In the genomic region with DNA sequence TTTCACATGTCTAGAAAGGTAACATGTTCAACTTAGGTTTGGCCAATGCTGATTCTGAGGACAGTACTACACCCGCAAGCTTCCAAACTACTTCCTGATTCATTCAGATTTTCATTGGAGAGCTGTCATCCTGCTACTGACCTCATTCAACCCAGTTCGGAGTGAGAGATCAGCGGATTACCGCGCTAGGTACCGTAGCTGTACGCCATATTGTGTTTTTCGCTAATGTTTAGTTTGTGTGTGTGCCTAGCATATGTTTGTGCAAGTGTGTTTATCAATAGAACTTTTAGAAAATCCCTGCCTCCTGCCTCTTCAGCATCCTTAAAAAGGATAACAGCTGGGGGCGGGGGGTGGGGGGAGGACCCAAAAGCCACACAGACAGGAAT, we compare ENCODE assay signal across 7 cellular contexts. TPM values are rescaled to one million over a fixed set of nuclear protein-coding genes. Genes with fewer than 3 reads are reported as not detected.
A peak's percentile ranks its signal among the peaks of the same experiment; 100 is the strongest.
DNase-seq lines count a peak whose midpoint lies in the region; ATAC-seq, FAIRE-seq and TF ChIP-seq lines count a peak whose summit lies in the region.

No MANE protein-coding gene starts in this region.

- no peak for ATAC-seq in HG03108 (IDR thresholded peaks at IDR 0.05; ENCODE audit: unreplicated experiment)

- TF ChIP-seq CTCF in GM10266 (IDR thresholded peaks at IDR 0.05; ENCODE audit: control insufficient read depth, insufficient read depth, low read depth, missing control alignments) = no peak
- TF ChIP-seq CTCF in breast epithelium (IDR thresholded peaks at IDR 0.05) = no peak

- H3K9me3 ChIP-seq in breast epithelium = no peaks in the 10 kb centered on the region
- no peaks in the 10 kb centered on the region for H3K9me3 ChIP-seq in small intestine (ENCODE audit: control insufficient read depth, low read depth)

- H3K4me1 ChIP-seq in breast epithelium = no peaks in the 10 kb centered on the region
- peaks cover 0 to 2% of the 10 kb centered on the region in 2 donors for H3K4me1 ChIP-seq in small intestine (ENCODE audit: control insufficient read depth in 2 of 2, insufficient read depth in 1 of 2, low read depth in 1 of 2, low read length in 1 of 2)

- TF ChIP-seq POLR2A in breast epithelium (IDR thresholded peaks at IDR 0.05) = peak; percentile 17

- 0 to 1% (median 0%) methylated on average over 9 of the region's 9 CpGs for WGBS in small intestine, 3 donors

- H3K36me3 ChIP-seq in breast epithelium (no peaks in the 10 kb centered on the region), small intestine (ENCODE audit: control insufficient read depth in 2 of 2, insufficient read depth in 2 of 2, low read length in 2 of 2) (no peaks in the 10 kb centered on the region)

- FAIRE-seq in small intestine (lab: Jason Lieb, UNC) = no peak

- intact Hi-C loops in breast epithelium (cut with DNase I; ENCODE audit: low total_unique reads) = no loop called here

- DNase-seq in GM10266 (ENCODE audit: extremely low spot score) (peak; percentile 35), NCI-H1105 (lab: John Stamatoyannopoulos, UW) (peak; percentile 7), T-helper 1 cell (peak in 4 of 5 donors; percentile 23 to 63 (median 38)), breast epithelium (ENCODE audit: low spot score in 2 of 2) (peak in 1 of 2 donors; percentile 48), iPS-NIHi7 (ENCODE audit: extremely low spot score) (peak; percentile 16), small intestine (peak; percentile 82)

- H3K27me3 ChIP-seq in breast epithelium (no peaks in the 10 kb centered on the region), small intestine (ENCODE audit: control insufficient read depth in 2 of 2, insufficient read depth in 2 of 2, low read length in 2 of 2) (no peaks in the 10 kb centered on the region)

- H3K4me3 ChIP-seq in breast epithelium (peak overlapping the region; percentile 71 to 86 (median 80)), small intestine (ENCODE audit: low read depth in 1 of 2, low read length in 2 of 2) (peak overlapping the region; percentile 70 to 90)

- H3K27ac ChIP-seq in breast epithelium = peak overlapping the region; percentile 95 to 99
- H3K27ac ChIP-seq in small intestine (ENCODE audit: low read depth in 1 of 2, low read length in 1 of 2) = peak overlapping the region; percentile 96 to 99

RNA-seq across cellular contexts. Expression of gene ZBTB20, which starts 1.1 kb away (rescaled TPM):
- total RNA-seq in breast epithelium = 100 to 1,000 TPM in 2 of 3 donors, 10 to 100 TPM in 1; 62.9 to 150 (median 109) TPM
- polyA plus RNA-seq in small intestine = 1 to 10 TPM in 2 of 3 donors, under 1 TPM in 1; 0.27 to 2.2 (median 1.3) TPM
